In the genomic region with DNA sequence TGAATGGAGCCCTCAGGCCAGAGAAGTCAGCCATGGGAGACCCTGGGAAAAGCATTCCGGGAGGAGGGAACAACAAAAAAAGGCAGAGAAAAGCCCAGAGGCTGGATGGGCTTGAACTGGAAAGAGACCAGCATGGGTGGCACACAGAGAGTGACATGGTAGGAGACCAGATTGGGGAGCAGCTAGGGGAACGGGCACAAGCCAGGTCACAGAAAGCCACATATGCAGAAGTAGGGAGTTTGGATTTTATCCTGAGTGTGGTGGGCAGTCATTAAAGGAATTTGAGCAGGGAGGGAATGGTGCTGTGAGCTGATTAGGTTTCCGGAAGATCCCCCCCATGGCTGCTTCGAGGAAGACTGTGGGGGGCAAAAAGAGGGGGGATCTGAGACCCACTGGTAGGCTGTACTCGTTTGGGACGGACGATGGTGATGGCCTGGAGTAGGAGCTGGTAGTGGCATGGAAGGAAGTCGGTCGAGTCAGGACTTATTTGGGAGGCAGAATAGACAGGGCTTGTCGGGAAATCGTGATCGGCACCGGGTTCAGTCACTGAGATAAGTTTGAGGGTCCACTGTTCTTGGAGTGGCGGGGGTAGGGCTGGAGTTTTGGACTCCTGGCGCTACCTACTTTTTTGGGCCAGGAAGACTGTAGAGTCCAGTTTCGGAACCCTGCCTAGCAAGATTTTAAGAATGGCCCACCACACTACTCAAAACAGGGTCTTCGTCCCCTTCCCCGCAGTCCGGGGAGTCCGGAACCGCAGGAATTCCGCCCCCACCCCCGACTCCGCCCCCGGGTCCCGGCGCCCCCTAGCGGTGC, we compare ENCODE assay signal across 1 cellular context.
TF ChIP-seq lines count a peak whose summit lies in the region.

No MANE protein-coding gene starts in this region.

TF ChIP-seq in GM23338, 12 proteins besides CTCF, POLR2A, EP300 and RAD21:
- TF ChIP-seq, protein P1, sequence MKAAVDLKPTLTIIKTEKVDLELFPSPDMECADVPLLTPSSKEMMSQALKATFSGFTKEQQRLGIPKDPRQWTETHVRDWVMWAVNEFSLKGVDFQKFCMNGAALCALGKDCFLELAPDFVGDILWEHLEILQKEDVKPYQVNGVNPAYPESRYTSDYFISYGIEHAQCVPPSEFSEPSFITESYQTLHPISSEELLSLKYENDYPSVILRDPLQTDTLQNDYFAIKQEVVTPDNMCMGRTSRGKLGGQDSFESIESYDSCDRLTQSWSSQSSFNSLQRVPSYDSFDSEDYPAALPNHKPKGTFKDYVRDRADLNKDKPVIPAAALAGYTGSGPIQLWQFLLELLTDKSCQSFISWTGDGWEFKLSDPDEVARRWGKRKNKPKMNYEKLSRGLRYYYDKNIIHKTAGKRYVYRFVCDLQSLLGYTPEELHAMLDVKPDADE (IDR thresholded peaks at IDR 0.05) = peak; percentile 22; the same call in 1 of the 2 replicates
- no peak for TF ChIP-seq ZNF331 (CRISPR knock-in tag; IDR thresholded peaks at IDR 0.05; ENCODE audit: low read depth)
- no peak for TF ChIP-seq NANOG (IDR thresholded peaks at IDR 0.05; ENCODE audit: borderline replicate concordance)
- TF ChIP-seq ZNF114 (CRISPR knock-in tag; IDR thresholded peaks at IDR 0.05) = no peak
- TF ChIP-seq EZH2 (IDR thresholded peaks at IDR 0.05; ENCODE audit: low read depth, unreplicated experiment) = no peak
- TF ChIP-seq POLR2AphosphoS5 (IDR thresholded peaks at IDR 0.05; ENCODE audit: low read depth) = peak; percentile 37
- TF ChIP-seq, protein P2, sequence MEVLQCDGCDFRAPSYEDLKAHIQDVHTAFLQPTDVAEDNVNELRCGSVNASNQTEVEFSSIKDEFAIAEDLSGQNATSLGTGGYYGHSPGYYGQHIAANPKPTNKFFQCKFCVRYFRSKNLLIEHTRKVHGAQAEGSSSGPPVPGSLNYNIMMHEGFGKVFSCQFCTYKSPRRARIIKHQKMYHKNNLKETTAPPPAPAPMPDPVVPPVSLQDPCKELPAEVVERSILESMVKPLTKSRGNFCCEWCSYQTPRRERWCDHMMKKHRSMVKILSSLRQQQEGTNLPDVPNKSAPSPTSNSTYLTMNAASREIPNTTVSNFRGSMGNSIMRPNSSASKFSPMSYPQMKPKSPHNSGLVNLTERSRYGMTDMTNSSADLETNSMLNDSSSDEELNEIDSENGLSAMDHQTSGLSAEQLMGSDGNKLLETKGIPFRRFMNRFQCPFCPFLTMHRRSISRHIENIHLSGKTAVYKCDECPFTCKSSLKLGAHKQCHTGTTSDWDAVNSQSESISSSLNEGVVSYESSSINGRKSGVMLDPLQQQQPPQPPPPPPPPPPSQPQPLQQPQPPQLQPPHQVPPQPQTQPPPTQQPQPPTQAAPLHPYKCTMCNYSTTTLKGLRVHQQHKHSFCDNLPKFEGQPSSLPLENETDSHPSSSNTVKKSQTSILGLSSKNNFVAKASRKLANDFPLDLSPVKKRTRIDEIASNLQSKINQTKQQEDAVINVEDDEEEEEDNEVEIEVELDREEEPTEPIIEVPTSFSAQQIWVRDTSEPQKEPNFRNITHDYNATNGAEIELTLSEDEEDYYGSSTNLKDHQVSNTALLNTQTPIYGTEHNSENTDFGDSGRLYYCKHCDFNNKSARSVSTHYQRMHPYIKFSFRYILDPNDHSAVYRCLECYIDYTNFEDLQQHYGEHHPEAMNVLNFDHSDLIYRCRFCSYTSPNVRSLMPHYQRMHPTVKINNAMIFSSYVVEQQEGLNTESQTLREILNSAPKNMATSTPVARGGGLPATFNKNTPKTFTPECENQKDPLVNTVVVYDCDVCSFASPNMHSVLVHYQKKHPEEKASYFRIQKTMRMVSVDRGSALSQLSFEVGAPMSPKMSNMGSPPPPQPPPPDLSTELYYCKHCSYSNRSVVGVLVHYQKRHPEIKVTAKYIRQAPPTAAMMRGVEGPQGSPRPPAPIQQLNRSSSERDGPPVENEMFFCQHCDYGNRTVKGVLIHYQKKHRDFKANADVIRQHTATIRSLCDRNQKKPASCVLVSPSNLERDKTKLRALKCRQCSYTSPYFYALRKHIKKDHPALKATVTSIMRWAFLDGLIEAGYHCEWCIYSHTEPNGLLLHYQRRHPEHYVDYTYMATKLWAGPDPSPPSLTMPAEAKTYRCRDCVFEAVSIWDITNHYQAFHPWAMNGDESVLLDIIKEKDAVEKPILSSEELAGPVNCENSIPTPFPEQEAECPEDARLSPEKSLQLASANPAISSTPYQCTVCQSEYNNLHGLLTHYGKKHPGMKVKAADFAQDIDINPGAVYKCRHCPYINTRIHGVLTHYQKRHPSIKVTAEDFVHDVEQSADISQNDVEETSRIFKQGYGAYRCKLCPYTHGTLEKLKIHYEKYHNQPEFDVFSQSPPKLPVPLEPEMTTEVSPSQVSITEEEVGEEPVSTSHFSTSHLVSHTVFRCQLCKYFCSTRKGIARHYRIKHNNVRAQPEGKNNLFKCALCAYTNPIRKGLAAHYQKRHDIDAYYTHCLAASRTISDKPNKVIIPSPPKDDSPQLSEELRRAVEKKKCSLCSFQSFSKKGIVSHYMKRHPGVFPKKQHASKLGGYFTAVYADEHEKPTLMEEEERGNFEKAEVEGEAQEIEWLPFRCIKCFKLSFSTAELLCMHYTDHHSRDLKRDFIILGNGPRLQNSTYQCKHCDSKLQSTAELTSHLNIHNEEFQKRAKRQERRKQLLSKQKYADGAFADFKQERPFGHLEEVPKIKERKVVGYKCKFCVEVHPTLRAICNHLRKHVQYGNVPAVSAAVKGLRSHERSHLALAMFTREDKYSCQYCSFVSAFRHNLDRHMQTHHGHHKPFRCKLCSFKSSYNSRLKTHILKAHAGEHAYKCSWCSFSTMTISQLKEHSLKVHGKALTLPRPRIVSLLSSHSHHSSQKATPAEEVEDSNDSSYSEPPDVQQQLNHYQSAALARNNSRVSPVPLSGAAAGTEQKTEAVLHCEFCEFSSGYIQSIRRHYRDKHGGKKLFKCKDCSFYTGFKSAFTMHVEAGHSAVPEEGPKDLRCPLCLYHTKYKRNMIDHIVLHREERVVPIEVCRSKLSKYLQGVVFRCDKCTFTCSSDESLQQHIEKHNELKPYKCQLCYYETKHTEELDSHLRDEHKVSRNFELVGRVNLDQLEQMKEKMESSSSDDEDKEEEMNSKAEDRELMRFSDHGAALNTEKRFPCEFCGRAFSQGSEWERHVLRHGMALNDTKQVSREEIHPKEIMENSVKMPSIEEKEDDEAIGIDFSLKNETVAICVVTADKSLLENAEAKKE (CRISPR knock-in tag; IDR thresholded peaks at IDR 0.05) = no peak
- TF ChIP-seq, protein P3, sequence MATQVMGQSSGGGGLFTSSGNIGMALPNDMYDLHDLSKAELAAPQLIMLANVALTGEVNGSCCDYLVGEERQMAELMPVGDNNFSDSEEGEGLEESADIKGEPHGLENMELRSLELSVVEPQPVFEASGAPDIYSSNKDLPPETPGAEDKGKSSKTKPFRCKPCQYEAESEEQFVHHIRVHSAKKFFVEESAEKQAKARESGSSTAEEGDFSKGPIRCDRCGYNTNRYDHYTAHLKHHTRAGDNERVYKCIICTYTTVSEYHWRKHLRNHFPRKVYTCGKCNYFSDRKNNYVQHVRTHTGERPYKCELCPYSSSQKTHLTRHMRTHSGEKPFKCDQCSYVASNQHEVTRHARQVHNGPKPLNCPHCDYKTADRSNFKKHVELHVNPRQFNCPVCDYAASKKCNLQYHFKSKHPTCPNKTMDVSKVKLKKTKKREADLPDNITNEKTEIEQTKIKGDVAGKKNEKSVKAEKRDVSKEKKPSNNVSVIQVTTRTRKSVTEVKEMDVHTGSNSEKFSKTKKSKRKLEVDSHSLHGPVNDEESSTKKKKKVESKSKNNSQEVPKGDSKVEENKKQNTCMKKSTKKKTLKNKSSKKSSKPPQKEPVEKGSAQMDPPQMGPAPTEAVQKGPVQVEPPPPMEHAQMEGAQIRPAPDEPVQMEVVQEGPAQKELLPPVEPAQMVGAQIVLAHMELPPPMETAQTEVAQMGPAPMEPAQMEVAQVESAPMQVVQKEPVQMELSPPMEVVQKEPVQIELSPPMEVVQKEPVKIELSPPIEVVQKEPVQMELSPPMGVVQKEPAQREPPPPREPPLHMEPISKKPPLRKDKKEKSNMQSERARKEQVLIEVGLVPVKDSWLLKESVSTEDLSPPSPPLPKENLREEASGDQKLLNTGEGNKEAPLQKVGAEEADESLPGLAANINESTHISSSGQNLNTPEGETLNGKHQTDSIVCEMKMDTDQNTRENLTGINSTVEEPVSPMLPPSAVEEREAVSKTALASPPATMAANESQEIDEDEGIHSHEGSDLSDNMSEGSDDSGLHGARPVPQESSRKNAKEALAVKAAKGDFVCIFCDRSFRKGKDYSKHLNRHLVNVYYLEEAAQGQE (IDR thresholded peaks at IDR 0.05; ENCODE audit: unreplicated experiment) = no peak
